1 cellular context compared by ENCODE assay signal in genomic region chr10:73873843-73874215, GRCh38.
TF ChIP-seq lines count a peak whose summit lies in the region.

No MANE protein-coding gene starts in this region.

TF ChIP-seq in GM12878, 131 proteins besides CTCF, POLR2A, EP300 and RAD21 (continued from another document):
- TF ChIP-seq, protein P1, sequence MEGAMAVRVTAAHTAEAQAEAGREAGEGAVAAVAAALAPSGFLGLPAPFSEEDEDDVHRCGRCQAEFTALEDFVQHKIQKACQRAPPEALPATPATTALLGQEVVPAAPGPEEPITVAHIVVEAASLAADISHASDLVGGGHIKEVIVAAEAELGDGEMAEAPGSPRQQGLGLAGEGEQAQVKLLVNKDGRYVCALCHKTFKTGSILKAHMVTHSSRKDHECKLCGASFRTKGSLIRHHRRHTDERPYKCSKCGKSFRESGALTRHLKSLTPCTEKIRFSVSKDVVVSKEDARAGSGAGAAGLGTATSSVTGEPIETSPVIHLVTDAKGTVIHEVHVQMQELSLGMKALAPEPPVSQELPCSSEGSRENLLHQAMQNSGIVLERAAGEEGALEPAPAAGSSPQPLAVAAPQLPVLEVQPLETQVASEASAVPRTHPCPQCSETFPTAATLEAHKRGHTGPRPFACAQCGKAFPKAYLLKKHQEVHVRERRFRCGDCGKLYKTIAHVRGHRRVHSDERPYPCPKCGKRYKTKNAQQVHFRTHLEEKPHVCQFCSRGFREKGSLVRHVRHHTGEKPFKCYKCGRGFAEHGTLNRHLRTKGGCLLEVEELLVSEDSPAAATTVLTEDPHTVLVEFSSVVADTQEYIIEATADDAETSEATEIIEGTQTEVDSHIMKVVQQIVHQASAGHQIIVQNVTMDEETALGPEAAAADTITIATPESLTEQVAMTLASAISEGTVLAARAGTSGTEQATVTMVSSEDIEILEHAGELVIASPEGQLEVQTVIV (IDR thresholded peaks at IDR 0.05; ENCODE audit: borderline replicate concordance, partially characterized antibody): no peak
- no peak for TF ChIP-seq BCLAF1 (IDR thresholded peaks at IDR 0.05)
- TF ChIP-seq IKZF1 (conservative IDR thresholded peaks at IDR 0.05): no peak
- TF ChIP-seq ZNF384 (IDR thresholded peaks at IDR 0.05; ENCODE audit: borderline replicate concordance, low read depth, low read length): no peak
- TF ChIP-seq CBFB (IDR thresholded peaks at IDR 0.05; ENCODE audit: low read depth): no peak
- TF ChIP-seq, protein P2, sequence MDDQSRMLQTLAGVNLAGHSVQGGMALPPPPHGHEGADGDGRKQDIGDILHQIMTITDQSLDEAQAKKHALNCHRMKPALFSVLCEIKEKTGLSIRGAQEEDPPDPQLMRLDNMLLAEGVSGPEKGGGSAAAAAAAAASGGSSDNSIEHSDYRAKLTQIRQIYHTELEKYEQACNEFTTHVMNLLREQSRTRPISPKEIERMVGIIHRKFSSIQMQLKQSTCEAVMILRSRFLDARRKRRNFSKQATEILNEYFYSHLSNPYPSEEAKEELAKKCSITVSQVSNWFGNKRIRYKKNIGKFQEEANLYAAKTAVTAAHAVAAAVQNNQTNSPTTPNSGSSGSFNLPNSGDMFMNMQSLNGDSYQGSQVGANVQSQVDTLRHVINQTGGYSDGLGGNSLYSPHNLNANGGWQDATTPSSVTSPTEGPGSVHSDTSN (IDR thresholded peaks at IDR 0.05; ENCODE audit: insufficient replicate concordance, low read depth, low read length): no peak
- no peak for TF ChIP-seq HDAC2 (IDR thresholded peaks at IDR 0.05)
- TF ChIP-seq SMAD1 (IDR thresholded peaks at IDR 0.05; ENCODE audit: low read depth, partially characterized antibody): no peak
